In the genomic region with DNA sequence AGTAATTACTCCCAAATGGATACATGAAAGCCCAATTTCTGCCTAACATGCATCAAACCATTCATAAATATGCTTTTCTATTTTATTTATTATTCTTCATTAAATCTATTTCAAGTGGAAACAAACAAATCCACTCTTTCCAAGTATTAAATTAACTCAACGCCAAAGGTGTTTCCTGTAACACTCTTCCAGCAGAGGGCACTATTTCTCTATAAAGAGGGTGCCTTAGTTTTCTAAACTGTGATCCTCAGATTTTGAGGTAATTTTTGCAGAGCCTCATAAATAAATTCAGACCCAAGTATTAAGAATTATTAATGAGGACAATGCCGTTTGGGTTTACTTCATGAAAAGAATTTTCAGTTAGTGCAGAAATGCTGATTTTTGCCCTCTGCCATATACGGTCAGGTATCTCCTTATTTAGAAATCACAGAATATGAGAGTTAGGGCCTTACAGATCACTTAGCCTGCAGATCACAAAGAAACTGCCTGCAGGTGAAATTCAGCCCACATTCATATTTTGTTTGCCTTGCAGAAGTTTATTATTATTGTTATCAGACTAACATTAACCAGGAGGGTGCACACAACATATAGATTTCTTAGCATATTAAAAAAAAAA, we compare ENCODE assay signal across 8 cellular contexts. TPM values are rescaled to one million over a fixed set of nuclear protein-coding genes. Genes with fewer than 3 reads are reported as not detected.
DNase-seq lines count a peak whose midpoint lies in the region; ATAC-seq, FAIRE-seq and TF ChIP-seq lines count a peak whose summit lies in the region.

No MANE protein-coding gene starts in this region.

- no peak for FAIRE-seq in GM12892 (lab: Jason Lieb, UNC)
- peak; percentile 88 for FAIRE-seq in TTC549 (lab: Jason Lieb, UNC)

- H3K23ac ChIP-seq in trophoblast cell (ENCODE audit: low read length): no peak overlapping the region

- WGBS in trophoblast cell (ENCODE audit: extremely low coverage, insufficient coverage, insufficient read length): no CpG with 5 or more reads among the region's 3 CpGs

- H2BK5ac ChIP-seq in trophoblast cell (ENCODE audit: low read depth, low read length, poor library complexity): no peak overlapping the region

- H3K4ac ChIP-seq in trophoblast cell (ENCODE audit: low read depth, low read length): no peak overlapping the region

- no peaks in the 10 kb centered on the region for H3K9me3 ChIP-seq in trophoblast cell (ENCODE audit: insufficient read depth, low read depth, low read length)

- H3K79me2 ChIP-seq in trophoblast cell (ENCODE audit: control insufficient read depth, insufficient read depth, low read length, poor library complexity): no peaks in the 10 kb centered on the region

- peaks cover 2% of the 10 kb centered on the region for H3K79me1 ChIP-seq in trophoblast cell (ENCODE audit: low read length)

- H3K4me3 ChIP-seq in fibroblast of villous mesenchyme (ENCODE audit: low read depth, low read length) (no peak overlapping the region), trophoblast cell (ENCODE audit: low read depth, low read length) (no peak overlapping the region)

- TF ChIP-seq CTCF in fibroblast of villous mesenchyme (IDR thresholded peaks at IDR 0.05; ENCODE audit: insufficient read depth, low read depth, low read length): peak; percentile 73

- H3K27ac ChIP-seq in trophoblast cell (ENCODE audit: low read depth, low read length): no peak overlapping the region

- no peak overlapping the region for H3K18ac ChIP-seq in trophoblast cell (ENCODE audit: low read length)

- TF ChIP-seq POLR2A in GM12892 (IDR thresholded peaks at IDR 0.05; ENCODE audit: low read depth, low read length) (no peak), GM18505 (IDR thresholded peaks at IDR 0.05; ENCODE audit: borderline replicate concordance, extremely low read depth, insufficient read depth, insufficient read length) (no peak)

- no peak overlapping the region for H3K14ac ChIP-seq in trophoblast cell (ENCODE audit: low read length)

- no peak overlapping the region for H4K8ac ChIP-seq in trophoblast cell (ENCODE audit: low read depth, low read length)

- no peaks in the 10 kb centered on the region for H3K27me3 ChIP-seq in trophoblast cell (ENCODE audit: insufficient read depth, low read length)

- DNase-seq in AG08396 (ENCODE audit: low spot score): peak; percentile 35
- peak; percentile 33 for DNase-seq in GM12892 (ENCODE audit: insufficient read length)
- peak; percentile 55 for DNase-seq in NCI-H2081 treated with DMSO at 0.1 percent for 48 hours (lab: John Stamatoyannopoulos, UW)
- DNase-seq in fibroblast of villous mesenchyme (ENCODE audit: low read depth): peak; percentile 74
- peak; percentile 1 to 83 for DNase-seq in trophoblast cell

- no peak overlapping the region for H2BK12ac ChIP-seq in trophoblast cell (ENCODE audit: low read length)

- H4K12ac ChIP-seq in trophoblast cell (ENCODE audit: low read depth, low read length): no peak overlapping the region

- H4K91ac ChIP-seq in trophoblast cell (ENCODE audit: low read depth, low read length): no peak overlapping the region

- H2AK5ac ChIP-seq in trophoblast cell (ENCODE audit: low read length): no peak overlapping the region

- ATAC-seq in HG02852 (IDR thresholded peaks at IDR 0.05; ENCODE audit: unreplicated experiment) (no peak), GM18505 (IDR thresholded peaks at IDR 0.05; ENCODE audit: unreplicated experiment) (no peak)

- peaks cover 0 to 3% of the 10 kb centered on the region in 2 experiments for H3K4me1 ChIP-seq in trophoblast cell (ENCODE audit: control insufficient read depth in 1 of 2, insufficient read depth in 2 of 2, low read length in 2 of 2)

- no peak overlapping the region for H2AFZ ChIP-seq in trophoblast cell (ENCODE audit: insufficient read depth, low read length, poor library complexity)

- no peak overlapping the region for H3K4me2 ChIP-seq in trophoblast cell (ENCODE audit: low read length)

- H3K9ac ChIP-seq in trophoblast cell (ENCODE audit: low read length): no peak overlapping the region

- H2BK120ac ChIP-seq in trophoblast cell (ENCODE audit: insufficient read depth, low read length, poor library complexity): no peak overlapping the region

- no peaks in the 10 kb centered on the region for H3K36me3 ChIP-seq in trophoblast cell (ENCODE audit: control insufficient read depth in 1 of 2, insufficient read depth in 2 of 2, low read length in 2 of 2)

RNA-seq across cellular contexts. Expression of a gene that starts 40.1 kb away (rescaled TPM):
- 24.9 TPM for polyA plus RNA-seq in GM12892 (2012; ENCODE audit: missing spikeins)
- 19.0 and 25.0 TPM in 2 replicates for total RNA-seq in fibroblast of villous mesenchyme
- 16.6 and 17.0 TPM in 2 replicates for polyA plus RNA-seq in trophoblast cell (2013)

RNA-seq across cellular contexts. Expression of a gene that starts 43.9 kb away (rescaled TPM):
- polyA plus RNA-seq in GM12892 (2012; ENCODE audit: missing spikeins): 5.2 TPM
- total RNA-seq in fibroblast of villous mesenchyme: 71.2 and 84.6 TPM in 2 replicates
- polyA plus RNA-seq in trophoblast cell (2013): 48.6 and 50.2 TPM in 2 replicates
